In genomic region chr9:129507805-129508204, GRCh38 we compare ENCODE assay signal across 26 cellular contexts.
"Had no signal": no experiment of that assay in that cellular context is flagged by ENCODE, and none has a peak within 500 bp of the region (broad histone marks: within the 10 kb centered on the region; RNA-seq: fewer than 3 reads in every experiment).

No MANE protein-coding gene starts in this region.

- ATAC-seq: effector memory CD8-positive, alpha-beta T cell; sciatic nerve had no signal

- H3K36me3 ChIP-seq: transverse colon had no signal

- H3K9me3 ChIP-seq: gastroesophageal sphincter, left lung, psoas muscle, transverse colon had no signal

- H3K27ac ChIP-seq: epithelial cell of prostate, esophagus squamous epithelium, gastroesophageal sphincter, left lung, parathyroid adenoma, psoas muscle, spleen, transverse colon had no signal

- H3K4me1 ChIP-seq: parathyroid adenoma, psoas muscle, spleen, transverse colon had no signal

- FAIRE-seq: colon had no signal

- DNase-seq: effector memory CD8-positive, alpha-beta T cell; esophagus squamous epithelium; foreskin fibroblast; glutamatergic neuron; islet precursor cell; left lung; mesendoderm; naive B cell; occipital lobe; psoas muscle; retina; stimulated activated CD4-positive, alpha-beta T cell treated with anti-CD3 and anti-CD28 coated beads, Interleukin-15, amount 100 ng/mL, for 24 hours; stimulated activated CD4-positive, alpha-beta T cell treated with anti-CD3 and anti-CD28 coated beads, Interleukin-1b, Interleukin-23, amount 100 ng/mL, for 48 hours; stimulated activated CD4-positive, alpha-beta T cell treated with anti-CD3 and anti-CD28 coated beads, Interleukin-4, amount 100 ng/mL, for 24 hours; stimulated activated naive CD4-positive, alpha-beta T cell; stomach; substantia nigra; transverse colon had no signal

- H2AFZ ChIP-seq: parathyroid adenoma had no signal

- H3K79me2 ChIP-seq: parathyroid adenoma had no signal

- H3K27me3 ChIP-seq: esophagus squamous epithelium, gastroesophageal sphincter, left lung, spleen, stomach, transverse colon had no signal

- H3K4me3 ChIP-seq: esophagus squamous epithelium, gastroesophageal sphincter, left lung, lung, psoas muscle, spleen, stomach, thoracic aorta, transverse colon had no signal

- H3K9ac ChIP-seq: parathyroid adenoma had no signal
